ENCODE assay signal across 10 cellular contexts in genomic region chr2:23286765-23287155, GRCh38.
A peak's percentile ranks its signal among the peaks of the same experiment; 100 is the strongest.
DNase-seq lines count a peak whose midpoint lies in the region; ATAC-seq and TF ChIP-seq lines count a peak whose summit lies in the region.
"Had no signal": no experiment of that assay in that cellular context is flagged by ENCODE, and none has a peak within 500 bp of the region (broad histone marks: within the 10 kb centered on the region; RNA-seq: fewer than 3 reads in every experiment).

No MANE protein-coding gene starts in this region.

- H3K9me3 ChIP-seq in vagina, result no peaks in the 10 kb centered on the region

- H3K4me3 ChIP-seq in fibroblast of villous mesenchyme (ENCODE audit: low read depth, low read length), result no peak overlapping the region
- no peak overlapping the region for H3K4me3 ChIP-seq in vagina

- H3K27ac ChIP-seq in vagina, result peak overlapping the region; percentile 51

- intact Hi-C loops in vagina (cut with DNase I), result no loop called here

- ATAC-seq in natural killer cell treated with Interleukin-12 subunit alpha and Interleukin-12 subunit beta and Interleukin-15 and Interleukin-18, amount 100 ng/mL, for 72 hours, result no peak

- H3K27me3 ChIP-seq in vagina, result no peaks in the 10 kb centered on the region

- no peaks in the 10 kb centered on the region for H3K27me3 Mint-ChIP-seq in nephron (ENCODE audit: low read depth)
- H3K27me3 Mint-ChIP-seq in natural killer cell treated with Interleukin-12 subunit alpha and Interleukin-12 subunit beta and Interleukin-15 and Interleukin-18, amount 100 ng/mL, for 72 hours, result peaks cover 5 to 34% of the 10 kb centered on the region in 2 donors

- in situ Hi-C loops in KBM-7 (cut with MboI; ENCODE audit: low pct_unique_long_range_greater_than_20kb, low sequenced_read_pairs), result no loop called here

- H3K27ac Mint-ChIP-seq in nephron, result peak overlapping the region; percentile 91 to 94 (median 93)
- no peak overlapping the region for H3K27ac Mint-ChIP-seq in natural killer cell treated with Interleukin-12 subunit alpha and Interleukin-12 subunit beta and Interleukin-15 and Interleukin-18, amount 100 ng/mL, for 72 hours

- peaks cover 32% of the 10 kb centered on the region for H3K4me1 ChIP-seq in vagina

- H3K4me1 Mint-ChIP-seq in nephron, result peaks cover 40% of the 10 kb centered on the region
- H3K4me1 Mint-ChIP-seq in natural killer cell treated with Interleukin-12 subunit alpha and Interleukin-12 subunit beta and Interleukin-15 and Interleukin-18, amount 100 ng/mL, for 72 hours (ENCODE audit: low read depth in 2 of 2), result no peaks in the 10 kb centered on the region

- H3K36me3 ChIP-seq in vagina, result no peaks in the 10 kb centered on the region

- TF ChIP-seq CTCF in fibroblast of villous mesenchyme (IDR thresholded peaks at IDR 0.05; ENCODE audit: insufficient read depth, low read depth, low read length) (no peak), nephron (IDR thresholded peaks at IDR 0.05; ENCODE audit: unreplicated experiment in 3 of 3) (no peak), vagina (IDR thresholded peaks at IDR 0.05) (no peak)

- peak; percentile 26 for DNase-seq in RPMI7951 (ENCODE audit: low read depth)
- peak; percentile 58 for DNase-seq in fibroblast of villous mesenchyme (ENCODE audit: low read depth)
- DNase-seq in vagina (ENCODE audit: extremely low spot score in 2 of 2), result peak; percentile 40 to 84
- no peak for DNase-seq in natural killer cell treated with Interleukin-12 subunit alpha and Interleukin-12 subunit beta and Interleukin-15 and Interleukin-18, amount 100 ng/mL, for 72 hours (ENCODE audit: low spot score)
- no peak for DNase-seq in KBM-7
- DNase-seq in NCI-H1930 (lab: John Stamatoyannopoulos, UW), result no peak
- DNase-seq in HT-29 (ENCODE audit: low spot score), result no peak
- DNase-seq: activated CD4-positive, CD25-positive, alpha-beta regulatory T cell; stimulated activated CD4-positive, alpha-beta T cell treated with anti-CD3 and anti-CD28 coated beads, Interleukin-1b, Interleukin-23, amount 100 ng/mL, for 48 hours had no signal

- no peak for TF ChIP-seq POLR2A in vagina (IDR thresholded peaks at IDR 0.05)

- H3K36me3 Mint-ChIP-seq in nephron (ENCODE audit: low read depth), result no peaks in the 10 kb centered on the region
- no peaks in the 10 kb centered on the region for H3K36me3 Mint-ChIP-seq in natural killer cell treated with Interleukin-12 subunit alpha and Interleukin-12 subunit beta and Interleukin-15 and Interleukin-18, amount 100 ng/mL, for 72 hours

- H3K9me3 Mint-ChIP-seq in nephron, result no peaks in the 10 kb centered on the region
- peaks cover 3% of the 10 kb centered on the region for H3K9me3 Mint-ChIP-seq in natural killer cell treated with Interleukin-12 subunit alpha and Interleukin-12 subunit beta and Interleukin-15 and Interleukin-18, amount 100 ng/mL, for 72 hours

- H3K4me3 Mint-ChIP-seq in nephron, result no peak overlapping the region
- H3K4me3 Mint-ChIP-seq in natural killer cell treated with Interleukin-12 subunit alpha and Interleukin-12 subunit beta and Interleukin-15 and Interleukin-18, amount 100 ng/mL, for 72 hours, result no peak overlapping the region

Comparison
In these comparisons a context has a peak if more than half of its experiments do, and no peak if none do; other contexts are left out.
1. DNase-seq: peak in RPMI7951 (single experiment), fibroblast of villous mesenchyme (single experiment) and vagina (2 of 2); none in natural killer cell treated with Interleukin-12 subunit alpha and Interleukin-12 subunit beta and Interleukin-15 and Interleukin-18, amount 100 ng/mL, for 72 hours (single experiment), KBM-7 (single experiment), NCI-H1930 (0 of 2) and HT-29 (single experiment).
2. H3K27ac Mint-ChIP-seq: peak in nephron (3 of 3); none in natural killer cell treated with Interleukin-12 subunit alpha and Interleukin-12 subunit beta and Interleukin-15 and Interleukin-18, amount 100 ng/mL, for 72 hours (0 of 2).